In genomic region chrX:20173305-20173704, GRCh38 we compare ENCODE assay signal across 21 cellular contexts. TPM values are rescaled to one million over a fixed set of nuclear protein-coding genes. Genes with fewer than 3 reads are reported as not detected.
A peak's percentile ranks its signal among the peaks of the same experiment; 100 is the strongest.
DNase-seq lines count a peak whose midpoint lies in the region; ATAC-seq, FAIRE-seq and TF ChIP-seq lines count a peak whose summit lies in the region.
"Had no signal": no experiment of that assay in that cellular context is flagged by ENCODE, and none has a peak within 500 bp of the region (broad histone marks: within the 10 kb centered on the region; RNA-seq: fewer than 3 reads in every experiment).

No MANE protein-coding gene starts in this region.

- no peaks in the 10 kb centered on the region for H3F3A ChIP-seq in smooth muscle cell (ENCODE audit: low read depth)

- H4K20me1 ChIP-seq in HepG2 (ENCODE audit: insufficient read depth, low read length) (peaks cover 4% of the 10 kb centered on the region; the same call in 1 of the 2 replicates), smooth muscle cell (ENCODE audit: low read depth) (no peaks in the 10 kb centered on the region)
- H4K20me1 ChIP-seq: BLaER1 treated with 17β-estradiol and CSF1 and Interleukin-3, amounts not matched to agents 10 nM and 100 nM had no signal

- FAIRE-seq in HepG2 (lab: Jason Lieb, UNC) (no peak), GM12891 (lab: Jason Lieb, UNC) (peak; percentile 67)
- FAIRE-seq: A204.1, D721Med, G401.6, GM12892, GM18507 had no signal

- H3K4me3 ChIP-seq in HepG2 (replicated peaks in 1 of 3; ENCODE audit: insufficient read depth in 1 of 3, low read depth in 2 of 3, low read length in 3 of 3) (no peak overlapping the region), right lobe of liver (no peak overlapping the region), left lung (no peak overlapping the region), smooth muscle cell (no peak overlapping the region)
- H3K4me3 ChIP-seq: BLaER1 treated with 17β-estradiol and CSF1 and Interleukin-3, amounts not matched to agents 10 nM and 100 nM had no signal

- no peak for TF ChIP-seq EP300 in HepG2 (IDR thresholded peaks at IDR 0.05; ENCODE audit: low read depth in 2 of 2, low read length in 2 of 2)
- no peak for TF ChIP-seq EP300 in HepG2 (CRISPR knock-in tag; IDR thresholded peaks at IDR 0.05; ENCODE audit: borderline replicate concordance)

- no peaks in the 10 kb centered on the region for H3K9me3 ChIP-seq in HepG2 (ENCODE audit: low read length)
- no peaks in the 10 kb centered on the region for H3K9me3 ChIP-seq in right lobe of liver
- no peaks in the 10 kb centered on the region for H3K9me3 ChIP-seq in left lung
- H3K9me3 ChIP-seq in smooth muscle cell (replicated peaks; ENCODE audit: low read depth) = peaks cover 4% of the 10 kb centered on the region
- H3K9me3 ChIP-seq: BLaER1 treated with 17β-estradiol and CSF1 and Interleukin-3, amounts not matched to agents 10 nM and 100 nM; Caco-2 had no signal

- WGBS in HepG2 (ENCODE audit: low lambda C conversion rate) = 96% methylated on average over 2 of the region's 2 CpGs
- 72% methylated on average over 2 of the region's 2 CpGs for WGBS in right lobe of liver (ENCODE audit: insufficient coverage, low coverage, low lambda C conversion rate, missing lambda C conversion rate)
- WGBS in smooth muscle cell (ENCODE audit: low lambda C conversion rate) = 82% methylated on average over 2 of the region's 2 CpGs

- no peaks in the 10 kb centered on the region for H3K4me1 ChIP-seq in HepG2 (ENCODE audit: insufficient read depth, low read length)
- H3K4me1 ChIP-seq in right lobe of liver = no peaks in the 10 kb centered on the region
- H3K4me1 ChIP-seq in left lung = no peaks in the 10 kb centered on the region
- no peaks in the 10 kb centered on the region for H3K4me1 ChIP-seq in smooth muscle cell (ENCODE audit: low read depth)
- H3K4me1 ChIP-seq: Caco-2 had no signal

- no TSS peak for BruUV-seq in HepG2 (replicated peaks; lab: Mats Ljungman, UMichigan)

- TF ChIP-seq CTCF in HepG2 (CRISPR knock-in tag; IDR thresholded peaks at IDR 0.05) (no peak), right lobe of liver (IDR thresholded peaks at IDR 0.05) (no peak), left lung (IDR thresholded peaks at IDR 0.05) (no peak), smooth muscle cell (IDR thresholded peaks at IDR 0.05; ENCODE audit: borderline replicate concordance, insufficient read depth, poor library complexity, severe bottlenecking) (no peak)

- ATAC-seq in HepG2 (no peak), right lobe of liver (no peak), left lung (no peak)
- ATAC-seq: CD8-positive, alpha-beta T cell had no signal

- no peak overlapping the region for H3K27ac ChIP-seq in HepG2 (ENCODE audit: extremely low read length, insufficient read depth, low read length)
- H3K27ac ChIP-seq in right lobe of liver = no peak overlapping the region
- no peak overlapping the region for H3K27ac ChIP-seq in left lung
- H3K27ac ChIP-seq in smooth muscle cell (ENCODE audit: low read depth) = no peak overlapping the region
- H3K27ac ChIP-seq: BLaER1 treated with 17β-estradiol and CSF1 and Interleukin-3, amounts not matched to agents 10 nM and 100 nM; C4-2B had no signal

- H3K9ac ChIP-seq in HepG2 (ENCODE audit: insufficient read depth, low read depth, low read length) (no peak overlapping the region), smooth muscle cell (ENCODE audit: low read depth) (no peak overlapping the region)
- H3K9ac ChIP-seq: BLaER1 treated with 17β-estradiol and CSF1 and Interleukin-3, amounts not matched to agents 10 nM and 100 nM had no signal

- POLR2A ChIA-PET in HepG2 (lab: Yijun Ruan, JAX) = no interaction called here

- H3K4me2 ChIP-seq in HepG2 (ENCODE audit: low read depth, low read length) (no peak overlapping the region), smooth muscle cell (no peak overlapping the region)
- H3K4me2 ChIP-seq: BLaER1 treated with 17β-estradiol and CSF1 and Interleukin-3, amounts not matched to agents 10 nM and 100 nM had no signal

- CTCF ChIA-PET in HepG2 (lab: Yijun Ruan, JAX; ENCODE audit: low intra/inter-chr PET ratio, low total read pairs) = no interaction called here

- H3K79me2 ChIP-seq in HepG2 (ENCODE audit: insufficient read depth, low read length) (no peaks in the 10 kb centered on the region), smooth muscle cell (ENCODE audit: low read depth) (no peaks in the 10 kb centered on the region)

- H3K36me3 ChIP-seq in HepG2 (replicated peaks in 1 of 2; ENCODE audit: control insufficient read depth in 1 of 2, insufficient read depth in 2 of 2, low read length in 2 of 2) (peaks cover 5 to 59% of the 10 kb centered on the region in 2 experiments), right lobe of liver (peaks cover 0 to 65% (median 1%) of the 10 kb centered on the region in 4 donors), left lung (peaks cover 0 to 83% of the 10 kb centered on the region in 2 donors), smooth muscle cell (ENCODE audit: low read depth) (peaks cover 4% of the 10 kb centered on the region)

- TF ChIP-seq POLR2A in HepG2 (IDR thresholded peaks at IDR 0.05; ENCODE audit: insufficient read depth in 1 of 2, low read depth in 2 of 2, low read length in 2 of 2) (no peak), right lobe of liver (IDR thresholded peaks at IDR 0.05) (no peak), GM12891 (IDR thresholded peaks at IDR 0.05; ENCODE audit: low read depth, low read length) (no peak)

- DNase-seq in HepG2 (ENCODE audit: low spot score) (no peak), right lobe of liver (no peak), GM12891 (ENCODE audit: insufficient read length, low spot score) (no peak), left lung (no peak), smooth muscle cell (lab: John Stamatoyannopoulos, UW; ENCODE audit: unreplicated experiment) (no peak)
- DNase-seq: 8988T; AML-193; Caco-2; Calu3; CD4-positive, alpha-beta T cell; CD8-positive, alpha-beta T cell; DMS79 treated with DMSO at 0.1 percent for 48 hours; GF-D8 had no signal

- no peak for TF ChIP-seq RAD21 in HepG2 (CRISPR knock-in tag; IDR thresholded peaks at IDR 0.05)

- in situ Hi-C loops in HepG2 (cut with HindIII; ENCODE audit: extremely low pct_ligation_motif_present, low pct_unique_long_range_greater_than_20kb) = no loop called here

- H2AFZ ChIP-seq in HepG2 (ENCODE audit: low read length) (no peak overlapping the region), smooth muscle cell (ENCODE audit: low read depth) (no peak overlapping the region)

- H3K27me3 ChIP-seq in HepG2 (ENCODE audit: control insufficient read depth in 1 of 2, insufficient read depth in 2 of 2, low read length in 2 of 2) = no peaks in the 10 kb centered on the region
- H3K27me3 ChIP-seq in right lobe of liver = no peaks in the 10 kb centered on the region
- H3K27me3 ChIP-seq in left lung = peaks cover 0 to 3% of the 10 kb centered on the region in 2 donors
- no peaks in the 10 kb centered on the region for H3K27me3 ChIP-seq in smooth muscle cell (ENCODE audit: low read depth)
- H3K27me3 ChIP-seq: BLaER1 treated with 17β-estradiol and CSF1 and Interleukin-3, amounts not matched to agents 10 nM and 100 nM had no signal

- intact Hi-C loops in HepG2 (cut with micrococcal nuclease; ENCODE audit: unreplicated experiment) (no loop called here), right lobe of liver (cut with DNase I) (no loop called here), left lung (cut with DNase I) (no loop called here)

RNA-seq across cellular contexts. Expression of gene EIF1AX, which starts 31.7 kb away (rescaled TPM):
- total RNA-seq in HepG2 (2016; rRNA removed; fragmentation: Illumina TruSeq; extraction: Trizol) (82.7 and 124 TPM in 2 replicates), right lobe of liver (10 to 100 TPM; 31.1 to 71.6 (median 44.4) TPM), left lung (10 to 100 TPM; 87.4 to 97.2 TPM), smooth muscle cell (40.3 and 48.2 TPM in 2 replicates)
- total RNA-seq in HepG2 (2016; cell fraction: cytosol; rRNA removed; fragmentation: Illumina TruSeq; extraction: Trizol; ENCODE audit: low read depth) = 5.1 and 6.9 TPM in 2 replicates
- total RNA-seq in HepG2 (2016; cell fraction: insoluble cytoplasmic fraction; rRNA removed; fragmentation: Illumina TruSeq; extraction: Trizol) = 79.6 and 135 TPM in 2 replicates
- total RNA-seq in HepG2 (2016; cell fraction: membrane; rRNA removed; fragmentation: Illumina TruSeq; extraction: Trizol) = 24.9 and 26.4 TPM in 2 replicates
- 38.4 and 40.2 TPM in 2 replicates for total RNA-seq in HepG2 (2016; cell fraction: nucleus; rRNA removed; fragmentation: Illumina TruSeq; extraction: Trizol)
- polyA plus RNA-seq in HepG2 (2011; rRNA removed) (24.9 and 35.1 TPM in 2 replicates), smooth muscle cell (37.2 and 40.7 TPM in 2 replicates)
- polyA plus RNA-seq in HepG2 (2011; cell fraction: cytosol; rRNA removed) = 7.5 and 14.6 TPM in 2 replicates
- 7.1 and 9.1 TPM in 2 replicates for polyA plus RNA-seq in HepG2 (2011; cell fraction: nucleus; rRNA removed)
- 59.9 and 64.7 TPM in 2 replicates for polyA plus RNA-seq in HepG2 (2012)
- polyA plus RNA-seq in HepG2 (2016; cell fraction: cytosol; fragmentation: Illumina TruSeq; extraction: Trizol; ENCODE audit: low read depth) = 11.9 and 14.1 TPM in 2 replicates
- 199 and 224 TPM in 2 replicates for polyA plus RNA-seq in HepG2 (2016; cell fraction: insoluble cytoplasmic fraction; fragmentation: Illumina TruSeq; extraction: Trizol; ENCODE audit: low read depth)
- 30.3 and 31.0 TPM in 2 replicates for polyA plus RNA-seq in HepG2 (2016; cell fraction: membrane; fragmentation: Illumina TruSeq; extraction: Trizol; ENCODE audit: low read depth)
- polyA plus RNA-seq in HepG2 (2016; cell fraction: nucleus; fragmentation: Illumina TruSeq; extraction: Trizol; ENCODE audit: insufficient read depth, low read depth) = 76.8 and 77.3 TPM in 2 replicates
- polyA minus RNA-seq in HepG2 (2011; rRNA and poly(A)+ RNA removed; ENCODE audit: low replicate concordance) = 14.2 and 14.3 TPM in 2 replicates
- 31.8 and 32.0 TPM in 2 replicates for polyA minus RNA-seq in HepG2 (2011; cell fraction: cytosol; rRNA and poly(A)+ RNA removed)
- polyA minus RNA-seq in HepG2 (2011; cell fraction: nucleus; rRNA and poly(A)+ RNA removed) = 24.5 and 26.0 TPM in 2 replicates
- 35.6 TPM for polyA plus RNA-seq in GM12891 (2012; ENCODE audit: low read depth, missing spikeins)

RNA-seq across cellular contexts. Expression of gene MAP7D2, which starts 56.6 kb away (rescaled TPM):
- total RNA-seq in HepG2 (2016; rRNA removed; fragmentation: Illumina TruSeq; extraction: Trizol) = 10.5 and 14.2 TPM in 2 replicates
- total RNA-seq in HepG2 (2016; cell fraction: cytosol; rRNA removed; fragmentation: Illumina TruSeq; extraction: Trizol; ENCODE audit: low read depth) = 1.6 and 1.7 TPM in 2 replicates
- 10.8 and 14.2 TPM in 2 replicates for total RNA-seq in HepG2 (2016; cell fraction: insoluble cytoplasmic fraction; rRNA removed; fragmentation: Illumina TruSeq; extraction: Trizol)
- total RNA-seq in HepG2 (2016; cell fraction: membrane; rRNA removed; fragmentation: Illumina TruSeq; extraction: Trizol) = 4.6 and 5.0 TPM in 2 replicates
- total RNA-seq in HepG2 (2016; cell fraction: nucleus; rRNA removed; fragmentation: Illumina TruSeq; extraction: Trizol) = 6.9 and 9.9 TPM in 2 replicates
- polyA plus RNA-seq in HepG2 (2011; rRNA removed) = 7.2 and 9.6 TPM in 2 replicates
- polyA plus RNA-seq in HepG2 (2011; cell fraction: cytosol; rRNA removed) = 5.8 and 5.9 TPM in 2 replicates
- polyA plus RNA-seq in HepG2 (2011; cell fraction: nucleus; rRNA removed) = 8.1 and 8.2 TPM in 2 replicates
- 7.2 and 8.2 TPM in 2 replicates for polyA plus RNA-seq in HepG2 (2012)
- polyA plus RNA-seq in HepG2 (2016; cell fraction: cytosol; fragmentation: Illumina TruSeq; extraction: Trizol; ENCODE audit: low read depth) = 1.3 and 1.5 TPM in 2 replicates
- polyA plus RNA-seq in HepG2 (2016; cell fraction: insoluble cytoplasmic fraction; fragmentation: Illumina TruSeq; extraction: Trizol; ENCODE audit: low read depth) = 15.0 and 15.7 TPM in 2 replicates
- polyA plus RNA-seq in HepG2 (2016; cell fraction: membrane; fragmentation: Illumina TruSeq; extraction: Trizol; ENCODE audit: low read depth) = 3.5 and 4.2 TPM in 2 replicates
- polyA plus RNA-seq in HepG2 (2016; cell fraction: nucleus; fragmentation: Illumina TruSeq; extraction: Trizol; ENCODE audit: insufficient read depth, low read depth) = 17.4 and 18.7 TPM in 2 replicates
- 0.07 and 4.4 TPM in 2 replicates for polyA minus RNA-seq in HepG2 (2011; rRNA and poly(A)+ RNA removed; ENCODE audit: low replicate concordance)
- polyA minus RNA-seq in HepG2 (2011; cell fraction: cytosol; rRNA and poly(A)+ RNA removed) = 5.4 and 6.0 TPM in 2 replicates
- 3.7 and 5.6 TPM in 2 replicates for polyA minus RNA-seq in HepG2 (2011; cell fraction: nucleus; rRNA and poly(A)+ RNA removed)
- total RNA-seq in right lobe of liver = under 1 TPM in 4 of 6 experiments, not detected in 2; 0.11 to 0.49 (median 0.30) TPM
- polyA plus RNA-seq in GM12891 (2012; ENCODE audit: low read depth, missing spikeins) = 0.15 TPM
- 1 to 10 TPM in 1 of 2 donors, under 1 TPM in 1; 0.45 to 1.5 TPM for total RNA-seq in left lung
- total RNA-seq in smooth muscle cell = 0.09 and 0.18 TPM in 2 replicates
- polyA plus RNA-seq in smooth muscle cell = 1.7 TPM in 1 of 2 replicates, not detected in the other
- total RNA-seq: B cell had no signal
